In genomic region chr5:106658150-106658549, GRCh38 we compare ENCODE assay signal across 21 cellular contexts.
"Had no signal": no experiment of that assay in that cellular context is flagged by ENCODE, and none has a peak within 500 bp of the region (broad histone marks: within the 10 kb centered on the region; RNA-seq: fewer than 3 reads in every experiment).

No MANE protein-coding gene starts in this region.

- DNase-seq: activated CD4-positive, alpha-beta memory T cell treated with anti-CD3 and anti-CD28 coated beads, Interleukin-2, amount 10 ng/mL, durations not matched to agents 7 days and 5 days; activated CD4-positive, alpha-beta T cell treated with anti-CD3 and anti-CD28 coated beads for 36 hours; activated CD4-positive, alpha-beta T cell treated with anti-CD3 and anti-CD28 coated beads, Interleukin-2, amount 50 U/mL, for 1 hour; activated gamma-delta T cell treated with Interleukin-2 at 50 U/mL for 16 hours; activated naive CD4-positive, alpha-beta T cell treated with anti-CD3 and anti-CD28 coated beads, Interleukin-2, amount 10 ng/mL, durations not matched to agents 7 days and 5 days; activated naive CD8-positive, alpha-beta T cell treated with anti-CD3 and anti-CD28 coated beads for 36 hours; activated T-cell treated with anti-CD3 and anti-CD28 coated beads for 4 hours; activated T-cell treated with anti-CD3 and anti-CD28 coated beads, Interleukin-2, amount 50 U/mL, for 48 hours; brain microvascular endothelial cell; NCI-H1092; NCI-H1417; NCI-H1930; NCI-H345; NCI-H510A; NCI-H69; SHP77 treated with DMSO at 0.1 percent for 48 hours; SK-N-SH; T-helper 1 cell; WERI-Rb-1 had no signal

- ATAC-seq: activated CD4-positive, alpha-beta T cell treated with anti-CD3 and anti-CD28 coated beads for 36 hours had no signal

- H3K27ac ChIP-seq: brain microvascular endothelial cell, KMS-11, WERI-Rb-1 had no signal

- H3K36me3 Mint-ChIP-seq: activated naive CD4-positive, alpha-beta T cell treated with anti-CD3 and anti-CD28 coated beads, Interleukin-2, amount 10 ng/mL, durations not matched to agents 7 days and 5 days; activated naive CD8-positive, alpha-beta T cell treated with anti-CD3 and anti-CD28 coated beads for 36 hours had no signal

- H3K4me1 Mint-ChIP-seq: activated CD4-positive, alpha-beta memory T cell treated with anti-CD3 and anti-CD28 coated beads, Interleukin-2, amount 10 ng/mL, durations not matched to agents 7 days and 5 days; activated CD4-positive, alpha-beta T cell treated with anti-CD3 and anti-CD28 coated beads for 36 hours; activated naive CD4-positive, alpha-beta T cell treated with anti-CD3 and anti-CD28 coated beads, Interleukin-2, amount 10 ng/mL, durations not matched to agents 7 days and 5 days; activated naive CD8-positive, alpha-beta T cell treated with anti-CD3 and anti-CD28 coated beads for 36 hours had no signal

- H3K27ac Mint-ChIP-seq: activated CD4-positive, alpha-beta memory T cell treated with anti-CD3 and anti-CD28 coated beads, Interleukin-2, amount 10 ng/mL, durations not matched to agents 7 days and 5 days; activated CD4-positive, alpha-beta T cell treated with anti-CD3 and anti-CD28 coated beads for 36 hours; activated naive CD4-positive, alpha-beta T cell treated with anti-CD3 and anti-CD28 coated beads, Interleukin-2, amount 10 ng/mL, durations not matched to agents 7 days and 5 days; activated naive CD8-positive, alpha-beta T cell treated with anti-CD3 and anti-CD28 coated beads for 36 hours; activated T-helper 2 cell treated with anti-CD3 and anti-CD28 coated beads, Interferon-gamma antibody, Interleukin-2, Interleukin-4, amounts not matched to agents 10 μg/mL and 5 μg/mL and 100 μg/mL, durations not matched to agents 14 hours and 24 hours and 36 hours had no signal

- H3K27me3 Mint-ChIP-seq: activated CD4-positive, alpha-beta memory T cell treated with anti-CD3 and anti-CD28 coated beads, Interleukin-2, amount 10 ng/mL, durations not matched to agents 7 days and 5 days; activated CD4-positive, alpha-beta T cell treated with anti-CD3 and anti-CD28 coated beads for 36 hours; activated naive CD4-positive, alpha-beta T cell treated with anti-CD3 and anti-CD28 coated beads, Interleukin-2, amount 10 ng/mL, durations not matched to agents 7 days and 5 days; activated naive CD8-positive, alpha-beta T cell treated with anti-CD3 and anti-CD28 coated beads for 36 hours had no signal

- H3K4me3 Mint-ChIP-seq: activated CD4-positive, alpha-beta memory T cell treated with anti-CD3 and anti-CD28 coated beads, Interleukin-2, amount 10 ng/mL, durations not matched to agents 7 days and 5 days; activated CD4-positive, alpha-beta T cell treated with anti-CD3 and anti-CD28 coated beads for 36 hours; activated naive CD4-positive, alpha-beta T cell treated with anti-CD3 and anti-CD28 coated beads, Interleukin-2, amount 10 ng/mL, durations not matched to agents 7 days and 5 days; activated naive CD8-positive, alpha-beta T cell treated with anti-CD3 and anti-CD28 coated beads for 36 hours had no signal
